Comparison of ENCODE assay signal across 23 cellular contexts in the genomic region with DNA sequence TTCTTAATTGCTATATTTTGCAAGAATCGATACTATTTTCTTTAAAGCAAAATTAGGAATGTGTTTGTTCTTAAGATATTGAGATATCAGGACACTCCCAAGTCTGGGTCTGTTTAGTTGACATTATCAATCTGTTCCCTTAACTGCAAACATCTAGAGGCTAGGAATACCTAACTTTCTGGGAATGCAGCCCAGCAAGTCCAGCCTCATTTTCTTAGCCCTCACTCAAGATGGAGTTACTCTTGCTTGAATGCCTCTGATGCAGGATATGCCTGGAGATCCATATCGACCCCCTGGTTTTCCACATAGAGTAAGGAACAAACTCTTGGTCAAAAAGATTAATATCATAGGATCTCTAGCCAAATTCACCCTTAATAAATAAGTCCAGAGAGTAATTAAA.
"Had no signal": no experiment of that assay in that cellular context is flagged by ENCODE, and none has a peak within 500 bp of the region (broad histone marks: within the 10 kb centered on the region; RNA-seq: fewer than 3 reads in every experiment).

No MANE protein-coding gene starts in this region.

- DNase-seq: stimulated activated CD4-positive, alpha-beta T cell treated with anti-CD3 and anti-CD28 coated beads, Interleukin-2, amount 100 ng/mL, for 48 hours; stimulated activated CD4-positive, alpha-beta T cell treated with anti-CD3 and anti-CD28 coated beads, Interleukin-4, amount 100 ng/mL, for 1 hour; stimulated activated CD4-positive, alpha-beta T cell treated with anti-CD3 and anti-CD28 coated beads, Interleukin-4, amount 100 ng/mL, for 24 hours; stimulated activated CD4-positive, alpha-beta T cell treated with anti-CD3 and anti-CD28 coated beads, Interleukin-4, amount 100 ng/mL, for 4 hours; stimulated activated CD8-positive, alpha-beta memory T cell treated with anti-CD3 and anti-CD28 coated beads, Interleukin-4, amount 100 ng/mL, for 48 hours; stimulated activated naive B cell treated with anti-CD40 and anti-IgM and Interleukin-4, amounts not matched to agents 10 μg/mL and 1 μg/mL and 100 μg/mL, for 72 hours; stimulated activated naive CD4-positive, alpha-beta T cell; stimulated activated naive CD4-positive, alpha-beta T cell treated with Interleukin-2 at 50 U/mL for 16 hours; stimulated activated naive CD8-positive, alpha-beta T cell treated with anti-CD3 and anti-CD28 coated beads, Interleukin-15, amount 100 ng/mL, for 72 hours; stimulated activated naive CD8-positive, alpha-beta T cell treated with anti-CD3 and anti-CD28 coated beads, Interleukin-15, Interleukin-2, amounts not matched to agents 100 U/mL and 50 U/mL, for 24 hours; stomach; substantia nigra; testis; thyroid gland; tibial artery; transverse colon; upper lobe of left lung; upper lobe of right lung; uterus had no signal

- H3K27me3 ChIP-seq: stomach, suprapubic skin, testis, thyroid gland, tibial artery, tibial nerve, transverse colon, upper lobe of left lung, upper lobe of right lung, uterus, vagina had no signal

- H3K4me3 ChIP-seq: stomach, suprapubic skin, testis, thoracic aorta, thyroid gland, tibial artery, tibial nerve, transverse colon, upper lobe of left lung, upper lobe of right lung, uterus, vagina had no signal

- H3K27ac ChIP-seq: stomach, suprapubic skin, testis, thoracic aorta, thyroid gland, tibial artery, tibial nerve, transverse colon, upper lobe of left lung, upper lobe of right lung, uterus, vagina had no signal

- H3K4me1 ChIP-seq: stomach, suprapubic skin, testis, thyroid gland, tibial artery, tibial nerve, transverse colon, upper lobe of left lung, upper lobe of right lung, uterus, vagina had no signal

- H3K36me3 ChIP-seq: stomach, suprapubic skin, thoracic aorta, thyroid gland, tibial artery, tibial nerve, transverse colon, upper lobe of left lung, upper lobe of right lung, uterus, vagina had no signal

- H3K9me3 ChIP-seq: suprapubic skin, testis, thoracic aorta, thyroid gland, tibial artery, transverse colon, upper lobe of left lung, upper lobe of right lung, uterus, vagina had no signal
